In genomic region chr18:811192-812122, GRCh38 we compare ENCODE assay signal across 8 cellular contexts. TPM values are rescaled to one million over a fixed set of nuclear protein-coding genes. Genes with fewer than 3 reads are reported as not detected.
DNase-seq lines count a peak whose midpoint lies in the region; ATAC-seq and TF ChIP-seq lines count a peak whose summit lies in the region.

No MANE protein-coding gene starts in this region.

- no peaks in the 10 kb centered on the region for H3K9me3 ChIP-seq in ES-I3 (ENCODE audit: control insufficient read depth, insufficient read depth, low read length)
- no peaks in the 10 kb centered on the region for H3K9me3 ChIP-seq in right atrium auricular region

- no peak for TF ChIP-seq CTCF in right atrium auricular region (IDR thresholded peaks at IDR 0.05)

- H3K4me1 Mint-ChIP-seq in activated naive CD8-positive, alpha-beta T cell (ENCODE audit: low read depth): peaks cover 69% of the 10 kb centered on the region

- H3K27ac ChIP-seq in right atrium auricular region: peak overlapping the region; percentile 95 to 98

- peak overlapping the region; percentile 93 for H3K27ac Mint-ChIP-seq in activated naive CD8-positive, alpha-beta T cell

- H3K4me3 Mint-ChIP-seq in activated naive CD8-positive, alpha-beta T cell: peak overlapping the region; percentile 95

- ATAC-seq in GM21515 (IDR thresholded peaks at IDR 0.05; ENCODE audit: unreplicated experiment): peak; percentile 32

- H3K9ac ChIP-seq in ES-I3 (ENCODE audit: low read depth, low read length): peak overlapping the region; percentile 100

- H3K36me3 ChIP-seq in ES-I3 (ENCODE audit: insufficient read depth, low read length) (no peaks in the 10 kb centered on the region), right atrium auricular region (no peaks in the 10 kb centered on the region)

- H3K27me3 Mint-ChIP-seq in activated naive CD8-positive, alpha-beta T cell: no peaks in the 10 kb centered on the region

- peak; percentile 48 for DNase-seq in HT-29 (ENCODE audit: low spot score)
- no peak for DNase-seq in right atrium auricular region (ENCODE audit: low spot score)
- peak; percentile 79 for DNase-seq in retina
- no peak for DNase-seq in central memory CD4-positive, alpha-beta T cell
- no peak for DNase-seq in NOMO-1 treated with dmso at 0.1 percent for 144 hours (lab: John Stamatoyannopoulos, UW; ENCODE audit: unreplicated experiment)

- no peaks in the 10 kb centered on the region for H3K27me3 ChIP-seq in right atrium auricular region

- no peaks in the 10 kb centered on the region for H3K36me3 Mint-ChIP-seq in activated naive CD8-positive, alpha-beta T cell

- H3K9me3 Mint-ChIP-seq in activated naive CD8-positive, alpha-beta T cell (ENCODE audit: low read depth): no peaks in the 10 kb centered on the region

- H3K4me1 ChIP-seq in ES-I3 (ENCODE audit: insufficient read depth, low read length) (peaks cover 17% of the 10 kb centered on the region), right atrium auricular region (peaks cover 0 to 36% of the 10 kb centered on the region in 2 donors)

- peak overlapping the region; percentile 80 to 81 for H3K4me3 ChIP-seq in right atrium auricular region

RNA-seq across cellular contexts. Expression of gene YES1, which starts 0.6 kb away (rescaled TPM):
- total RNA-seq in HT-29 (2014; rRNA removed; shearing (Covaris generic)): 48.4 and 66.6 TPM in 2 replicates
- 10 to 100 TPM; 20.3 to 37.3 TPM for total RNA-seq in right atrium auricular region

Comparison
In these comparisons a context has a peak if more than half of its experiments do, and no peak if none do; other contexts are left out.
1. DNase-seq: peak in HT-29 (single experiment) and retina (single experiment); none in right atrium auricular region (single experiment), central memory CD4-positive, alpha-beta T cell (single experiment) and NOMO-1 treated with dmso at 0.1 percent for 144 hours (single experiment).